In genomic region chr22:35830305-35830704, GRCh38 we compare ENCODE assay signal across 22 cellular contexts.
DNase-seq lines count a peak whose midpoint lies in the region; ATAC-seq, FAIRE-seq and TF ChIP-seq lines count a peak whose summit lies in the region.
"Had no signal": no experiment of that assay in that cellular context is flagged by ENCODE, and none has a peak within 500 bp of the region (broad histone marks: within the 10 kb centered on the region; RNA-seq: fewer than 3 reads in every experiment).

No MANE protein-coding gene starts in this region.

- no peak overlapping the region for H3K4me3 ChIP-seq in cardiac muscle cell
- H3K4me3 ChIP-seq in left ventricle myocardium inferior: no peak overlapping the region
- no peak overlapping the region for H3K4me3 ChIP-seq in GM12878
- H3K4me3 ChIP-seq in gastrocnemius medialis: no peak overlapping the region
- H3K4me3 ChIP-seq: A549, BLaER1, GM23248, K562 had no signal

- H3K27ac Mint-ChIP-seq in osteocyte (ENCODE audit: unreplicated experiment): no peak overlapping the region
- H3K27ac Mint-ChIP-seq: CD4-positive, alpha-beta memory T cell; HFFc6 had no signal

- DNase-seq in cardiac muscle cell (ENCODE audit: low read depth in 1 of 2, low spot score in 1 of 2) (no peak), left ventricle myocardium inferior (no peak), GM12878 (ENCODE audit: low read depth, low spot score) (no peak), gastrocnemius medialis (no peak), DMS114 treated with DMSO at 0.1 percent for 48 hours (lab: John Stamatoyannopoulos, UW; ENCODE audit: unreplicated experiment) (no peak), osteocyte (ENCODE audit: extremely low spot score, unreplicated experiment) (no peak)
- no peak for DNase-seq in activated effector memory CD4-positive, alpha-beta T cell treated with anti-CD3 and anti-CD28 coated beads, Interleukin-2, amount 50 U/mL, for 16 hours
- DNase-seq: CD4-positive, alpha-beta memory T cell; DND-41; EL; GM23248; HCEC 1CT; HFFc6 had no signal

- SMC1A ChIA-PET in GM12878 (lab: Charles Lee; ENCODE audit: uncharacterized antibody, unreplicated experiment): interaction anchor here (0.6 kb wide), 1 partner anchor 63 kb away, joined by 3 read pairs; no protein-coding TSS in a partner anchor

- H3K27me3 ChIP-seq in cardiac muscle cell (no peaks in the 10 kb centered on the region), left ventricle myocardium inferior (ENCODE audit: low read depth) (no peaks in the 10 kb centered on the region), GM12878 (replicated peaks in 1 of 2; ENCODE audit: control insufficient read depth in 2 of 2, insufficient read depth in 2 of 2, low read length in 1 of 2) (no peaks in the 10 kb centered on the region; a peak in 1 of 4 replicates), gastrocnemius medialis (no peaks in the 10 kb centered on the region)
- H3K27me3 ChIP-seq: BLaER1 had no signal

- no peaks in the 10 kb centered on the region for H3K79me2 ChIP-seq in GM12878 (ENCODE audit: control insufficient read depth, insufficient read depth, low read length)

- ATAC-seq in GM12878 (no peak), gastrocnemius medialis (peak; percentile 36 to 50)
- ATAC-seq: A549, K562 had no signal

- H3K4me3 Mint-ChIP-seq in osteocyte (ENCODE audit: unreplicated experiment): no peak overlapping the region
- H3K4me3 Mint-ChIP-seq: CD14-positive monocyte; CD4-positive, alpha-beta memory T cell; HFFc6 had no signal

- H3K9me3 Mint-ChIP-seq in osteocyte (ENCODE audit: unreplicated experiment): no peaks in the 10 kb centered on the region
- H3K9me3 Mint-ChIP-seq: CD14-positive monocyte; CD4-positive, alpha-beta memory T cell; HFFc6 had no signal

- H3K4me1 ChIP-seq in cardiac muscle cell (ENCODE audit: low read depth) (peaks cover 54% of the 10 kb centered on the region), left ventricle myocardium inferior (peaks cover 72% of the 10 kb centered on the region), GM12878 (ENCODE audit: control insufficient read depth, insufficient read depth, low read length) (no peaks in the 10 kb centered on the region), gastrocnemius medialis (peaks cover 51 to 67% of the 10 kb centered on the region in 2 donors)
- H3K4me1 ChIP-seq: BLaER1 had no signal

- H3K9me3 ChIP-seq in cardiac muscle cell (ENCODE audit: low read depth) (no peaks in the 10 kb centered on the region), left ventricle myocardium inferior (replicated peaks) (no peaks in the 10 kb centered on the region), GM12878 (replicated peaks; ENCODE audit: control insufficient read depth, insufficient read depth, low read length) (no peaks in the 10 kb centered on the region), gastrocnemius medialis (no peaks in the 10 kb centered on the region)
- H3K9me3 ChIP-seq: A549, BLaER1 had no signal

- peaks cover 5% of the 10 kb centered on the region for H3K36me3 Mint-ChIP-seq in osteocyte (ENCODE audit: unreplicated experiment)
- H3K36me3 Mint-ChIP-seq: CD14-positive monocyte; CD4-positive, alpha-beta memory T cell had no signal

- peak overlapping the region; percentile 68 for H3K27ac ChIP-seq in cardiac muscle cell
- no peak overlapping the region for H3K27ac ChIP-seq in left ventricle myocardium inferior (replicated peaks)
- H3K27ac ChIP-seq in GM12878 (ENCODE audit: control insufficient read depth, insufficient read depth): no peak overlapping the region
- H3K27ac ChIP-seq in gastrocnemius medialis: peak overlapping the region; percentile 25 to 94 (median 48)
- H3K27ac ChIP-seq: 22Rv1, A549, BLaER1, GM23248, HL-60 had no signal

- FAIRE-seq in GM12878 (lab: Jason Lieb, UNC): peak; percentile 41
- FAIRE-seq: A549, GM12891, GM19239, H54, K562 had no signal

- H3K9ac ChIP-seq in GM12878 (ENCODE audit: control insufficient read depth, insufficient read depth, low read length): no peak overlapping the region
- H3K9ac ChIP-seq: BLaER1, GM23248 had no signal

- H3K36me3 ChIP-seq in cardiac muscle cell (no peaks in the 10 kb centered on the region), left ventricle myocardium inferior (no peaks in the 10 kb centered on the region), GM12878 (ENCODE audit: control insufficient read depth in 2 of 2, insufficient read depth in 2 of 2, low read length in 1 of 2) (no peaks in the 10 kb centered on the region), gastrocnemius medialis (no peaks in the 10 kb centered on the region)
- H3K36me3 ChIP-seq: BLaER1 had no signal

- TF ChIP-seq CTCF in cardiac muscle cell (IDR thresholded peaks at IDR 0.05; ENCODE audit: low read depth, low read length): no peak
- TF ChIP-seq CTCF in left ventricle myocardium inferior (IDR thresholded peaks at IDR 0.05; ENCODE audit: borderline replicate concordance): no peak
- no peak for TF ChIP-seq CTCF in GM12878 (IDR thresholded peaks at IDR 0.05 in 2 of 3, conservative IDR thresholded peaks at IDR 0.05 in 1 of 3; ENCODE audit: control insufficient read depth in 2 of 3, extremely low read depth in 1 of 3, insufficient read depth in 1 of 3, low read depth in 3 of 3, low read length in 3 of 3)
- TF ChIP-seq CTCF in gastrocnemius medialis (IDR thresholded peaks at IDR 0.05 in 4 of 5, conservative IDR thresholded peaks at IDR 0.05 in 1 of 5): no peak
- no peak for TF ChIP-seq CTCF in osteocyte (IDR thresholded peaks at IDR 0.05)

- CTCF ChIA-PET in GM12878 (lab: Yijun Ruan, JAX): no interaction called here

- BruUV-seq in GM12878 (replicated peaks; lab: Mats Ljungman, UMichigan): no TSS peak

- no peak overlapping the region for H2AFZ ChIP-seq in GM12878 (ENCODE audit: control insufficient read depth, low read depth, low read length)
- H2AFZ ChIP-seq: GM23248 had no signal

- whole genome bisulfite sequencing in GM12878 (ENCODE audit: insufficient coverage, insufficient replicate concordance, low lambda C conversion rate, missing lambda C conversion rate): 37% methylated on average over 2 of the region's 2 CpGs

- no peaks in the 10 kb centered on the region for H3K27me3 Mint-ChIP-seq in osteocyte (ENCODE audit: unreplicated experiment)

- H4K20me1 ChIP-seq in GM12878 (ENCODE audit: control insufficient read depth, insufficient read depth): no peaks in the 10 kb centered on the region
- H4K20me1 ChIP-seq: BLaER1 had no signal

- no peak for TF ChIP-seq RAD21 in GM12878 (IDR thresholded peaks at IDR 0.05; ENCODE audit: insufficient read depth, low read depth, low read length)

- intact Hi-C loops in left ventricle myocardium inferior (cut with micrococcal nuclease) (no loop called here), GM12878 (cut with micrococcal nuclease; ENCODE audit: unreplicated experiment) (no loop called here), gastrocnemius medialis (cut with DNase I; ENCODE audit: low total_unique reads) (no loop called here)

- no peak for TF ChIP-seq POLR2A in GM12878 (IDR thresholded peaks at IDR 0.05; ENCODE audit: low read depth, low read length)
- TF ChIP-seq POLR2A in gastrocnemius medialis (IDR thresholded peaks at IDR 0.05): no peak

- RAD21 ChIA-PET in GM12878 (lab: Charles Lee; ENCODE audit: unreplicated experiment): no interaction called here

- TF ChIP-seq EP300 in GM12878 (IDR thresholded peaks at IDR 0.05; ENCODE audit: borderline replicate concordance in 1 of 2, control insufficient read depth in 1 of 2, low read depth in 2 of 2, low read length in 2 of 2): no peak

- peaks cover 30% of the 10 kb centered on the region for H3K4me1 Mint-ChIP-seq in osteocyte (ENCODE audit: unreplicated experiment)

- in situ Hi-C loops in GM12878 (cut with MboI) (no loop called here), gastrocnemius medialis (cut with MboI; ENCODE audit: low sequenced_read_pairs in 4 of 4) (no loop called here)

- H3K4me2 ChIP-seq in GM12878 (ENCODE audit: control insufficient read depth, insufficient read depth): no peak overlapping the region
- H3K4me2 ChIP-seq: A549, BLaER1 had no signal

- POLR2A ChIA-PET in GM12878 (lab: Charles Lee): no interaction called here

TF ChIP-seq in GM12878, 131 proteins besides CTCF, POLR2A, EP300 and RAD21 (continues in another document):
- TF ChIP-seq NFYA (IDR thresholded peaks at IDR 0.05; ENCODE audit: borderline replicate concordance, low read depth, low read length) (no peak), SIN3A (IDR thresholded peaks at IDR 0.05; ENCODE audit: low read depth, low read length) (no peak), POLR2AphosphoS2 (IDR thresholded peaks at IDR 0.05; ENCODE audit: low read depth, low read length) (no peak), ELK1 (IDR thresholded peaks at IDR 0.05; ENCODE audit: low read depth, low read length) (no peak), PAX8 (IDR thresholded peaks at IDR 0.05) (no peak), SREBF1 (IDR thresholded peaks at IDR 0.05; ENCODE audit: low read length) (no peak), FOXM1 (IDR thresholded peaks at IDR 0.05; ENCODE audit: low read depth, low read length) (no peak), E4F1 (IDR thresholded peaks at IDR 0.05; ENCODE audit: borderline replicate concordance, partially characterized antibody) (no peak)

Comparison
In these comparisons a context has a peak if more than half of its experiments do, and no peak if none do; other contexts are left out.
1. H3K27ac ChIP-seq: peak in cardiac muscle cell (single experiment) and gastrocnemius medialis (4 of 4); none in left ventricle myocardium inferior (single experiment) and GM12878 (single experiment).